Comparison of ENCODE assay signal across 8 cellular contexts in genomic region chr4:27684501-27685077, GRCh38.
DNase-seq lines count a peak whose midpoint lies in the region; ATAC-seq and TF ChIP-seq lines count a peak whose summit lies in the region.

No MANE protein-coding gene starts in this region.

- peak in 2 of 3 donors; percentile 1 to 3 for DNase-seq in stimulated activated CD4-positive, alpha-beta T cell treated with anti-CD3 and anti-CD28 coated beads, TNF-alpha, amount 100 ng/mL, for 48 hours (ENCODE audit: low read depth in 3 of 3)
- DNase-seq in stimulated activated CD4-positive, alpha-beta T cell treated with anti-CD3 and anti-CD28 coated beads, Interleukin-4, amount 100 ng/mL, for 4 hours: no peak
- DNase-seq in MV-4-11 (lab: John Stamatoyannopoulos, UW): peak; percentile 32
- peak; percentile 1 for DNase-seq in fibroblast of gingiva (ENCODE audit: low read depth)
- no peak for DNase-seq in omental fat pad (ENCODE audit: low spot score)
- no peak for DNase-seq in cerebellar nuclear complex (lab: John Stamatoyannopoulos, UW)

- TF ChIP-seq CTCF in omental fat pad (IDR thresholded peaks at IDR 0.05): no peak

- peak; percentile 96 for ATAC-seq in HG02623 (IDR thresholded peaks at IDR 0.05; ENCODE audit: unreplicated experiment)
- peak; percentile 99 for ATAC-seq in SK-N-SH treated with all-trans-retinoic acid at 6 μM for 48 hours
- peak; percentile 78 for ATAC-seq in omental fat pad (ENCODE audit: low FRiP score)

TF ChIP-seq in SK-N-SH treated with all-trans-retinoic acid at 6 μM for 48 hours, 23 proteins besides CTCF, POLR2A, EP300 and RAD21:
- TF ChIP-seq TOX (CRISPR knock-in tag; IDR thresholded peaks at IDR 0.05; ENCODE audit: borderline replicate concordance) (no peak), CSRNP3 (CRISPR knock-in tag; IDR thresholded peaks at IDR 0.05) (no peak), BACH2 (CRISPR knock-in tag; IDR thresholded peaks at IDR 0.05; ENCODE audit: borderline replicate concordance) (no peak), CSDC2 (CRISPR knock-in tag; IDR thresholded peaks at IDR 0.05) (no peak), POU6F1 (CRISPR knock-in tag; IDR thresholded peaks at IDR 0.05; ENCODE audit: borderline replicate concordance, low read depth) (no peak), OSR1 (CRISPR knock-in tag; IDR thresholded peaks at IDR 0.05) (no peak)

Comparison
In these comparisons a context has a peak if more than half of its experiments do, and no peak if none do; other contexts are left out.
1. DNase-seq: peak in stimulated activated CD4-positive, alpha-beta T cell treated with anti-CD3 and anti-CD28 coated beads, TNF-alpha, amount 100 ng/mL, for 48 hours (2 of 3), MV-4-11 (single experiment) and fibroblast of gingiva (single experiment); none in stimulated activated CD4-positive, alpha-beta T cell treated with anti-CD3 and anti-CD28 coated beads, Interleukin-4, amount 100 ng/mL, for 4 hours (0 of 2), omental fat pad (single experiment) and cerebellar nuclear complex (0 of 2).
2. Peak in every context shown above with its lines, with median percentiles within 50 percentile points of each other: ATAC-seq.